ENCODE assay signal across 9 cellular contexts in genomic region chr14:30610719-30611388, GRCh38. TPM values are rescaled to one million over a fixed set of nuclear protein-coding genes. Genes with fewer than 3 reads are reported as not detected.
DNase-seq lines count a peak whose midpoint lies in the region; ATAC-seq, FAIRE-seq and TF ChIP-seq lines count a peak whose summit lies in the region.
"Had no signal": no experiment of that assay in that cellular context is flagged by ENCODE, and none has a peak within 500 bp of the region (broad histone marks: within the 10 kb centered on the region; RNA-seq: fewer than 3 reads in every experiment).

No MANE protein-coding gene starts in this region.

- no peak for TF ChIP-seq EP300 in K562 (IDR thresholded peaks at IDR 0.05; ENCODE audit: low read length)

- TF ChIP-seq CTCF in GM13977 (IDR thresholded peaks at IDR 0.05; ENCODE audit: extremely low read depth, insufficient read depth, missing control alignments) (peak; percentile 28), K562 (IDR thresholded peaks at IDR 0.05 in 2 of 3, conservative IDR thresholded peaks at IDR 0.05 in 1 of 3; ENCODE audit: insufficient read depth in 2 of 3, low read depth in 1 of 3, low read length in 3 of 3) (peak in 2 of 3 experiments; percentile 37 to 58; a peak in 2 of 6 replicates)

- FAIRE-seq in K562 (lab: Jason Lieb, UNC), result no peak

- H3K36me3 ChIP-seq in K562 (ENCODE audit: control insufficient read depth, insufficient read depth, low read length), result peaks cover 58% of the 10 kb centered on the region

- CTCF ChIA-PET in K562 (lab: Yijun Ruan, JAX; ENCODE audit: low intra/inter-chr PET ratio), result interaction anchor here (1.5 kb wide), 1 partner anchor 49 kb away, joined by 3 read pairs; no protein-coding TSS in a partner anchor

- TF ChIP-seq RAD21 in K562 (CRISPR knock-in tag; conservative IDR thresholded peaks at IDR 0.05 in 1 of 2, IDR thresholded peaks at IDR 0.05 in 1 of 2), result peak; percentile 51 to 63; a peak in 3 of 4 replicates

- intact Hi-C loops in K562 (cut with micrococcal nuclease) (loop anchor here (1.0 to 10.0 kb wide), 2 partner anchors 49 to 236 kb away; no protein-coding TSS in a partner anchor), left colon (cut with DNase I, micrococcal nuclease) (no loop called here)

- H2AFZ ChIP-seq in K562 (ENCODE audit: low read depth, low read length), result no peak overlapping the region

- no peaks in the 10 kb centered on the region for H3K79me2 ChIP-seq in K562 (ENCODE audit: control insufficient read depth, insufficient read depth, low read length)

- ATAC-seq in K562 (peak; percentile 88), left colon (peak; percentile 75), GM19455 (IDR thresholded peaks at IDR 0.05; ENCODE audit: unreplicated experiment) (no peak)

- no peaks in the 10 kb centered on the region for H3K9me1 ChIP-seq in K562 (ENCODE audit: control insufficient read depth, insufficient read depth, low read length)

- no peak overlapping the region for H3K9ac ChIP-seq in K562 (ENCODE audit: insufficient read depth in 1 of 2, low read depth in 2 of 2, low read length in 2 of 2)

- TF ChIP-seq POLR2A in K562 (conservative IDR thresholded peaks at IDR 0.05), result no peak

- H3K27ac ChIP-seq in K562 (ENCODE audit: extremely low read depth, low read depth, low read length), result no peak overlapping the region

- no peaks in the 10 kb centered on the region for H3K4me1 ChIP-seq in K562 (replicated peaks in 1 of 2; ENCODE audit: control insufficient read depth in 2 of 2, insufficient read depth in 2 of 2, low read length in 2 of 2)

- no TSS peak for BruUV-seq in K562 (replicated peaks; lab: Mats Ljungman, UMichigan)

- DNase-seq in ACHN (peak; percentile 51), GM13977 (ENCODE audit: low spot score) (no peak), NCI-H2171 treated with DMSO at 0.1 percent for 48 hours (lab: John Stamatoyannopoulos, UW) (peak; percentile 91), K562 (ENCODE audit: extremely low read depth in 1 of 4, low spot score in 3 of 4) (peak in 3 of 4 experiments; percentile 10 to 68 (median 38)), left colon (peak; percentile 57 to 69), SW480 (ENCODE audit: low spot score) (no peak)
- DNase-seq in activated effector memory CD4-positive, alpha-beta T cell treated with anti-CD3 and anti-CD28 coated beads, Interleukin-2, amount 50 U/mL, for 16 hours, result no peak
- DNase-seq: activated naive CD8-positive, alpha-beta T cell treated with anti-CD3 and anti-CD28 coated beads, Interleukin-2, amount 10 ng/mL, durations not matched to agents 7 days and 5 days had no signal

- 43% methylated on average over 6 of the region's 6 CpGs for WGBS in K562 (ENCODE audit: insufficient coverage, low coverage, missing lambda C conversion rate)

- H3K9me3 ChIP-seq in K562 (replicated peaks; ENCODE audit: control insufficient read depth, insufficient read depth, low read depth, low read length), result no peaks in the 10 kb centered on the region

- H3K4me3 ChIP-seq in K562, result no peak overlapping the region

- no peaks in the 10 kb centered on the region for H4K20me1 ChIP-seq in K562 (replicated peaks; ENCODE audit: control insufficient read depth, insufficient read depth, low read length)

- no peaks in the 10 kb centered on the region for H3K27me3 ChIP-seq in K562 (ENCODE audit: control insufficient read depth in 2 of 2, insufficient read depth in 2 of 2, low read length in 2 of 2)

- no peak overlapping the region for H3K4me2 ChIP-seq in K562 (ENCODE audit: insufficient read depth, low read length)

- in situ Hi-C loops in ACHN (cut with HindIII; ENCODE audit: low pct_ligation_motif_present, low pct_unique_long_range_greater_than_20kb, low sequenced_read_pairs) (no loop called here), GM13977 (cut with MboI; ENCODE audit: low pct_unique_long_range_greater_than_20kb, low sequenced_read_pairs, unreplicated experiment) (no loop called here), K562 (cut with MboI) (no loop called here)

- POLR2A ChIA-PET in K562 (lab: Yijun Ruan, JAX), result interaction anchor here (0.8 to 1.6 kb wide), 3 partner anchors 11 to 340 kb away, joined by 3 to 7 read pairs (median 3); partner anchors contain the start of gene SCFD1

TF ChIP-seq in K562, 482 proteins besides CTCF, POLR2A, EP300 and RAD21 (continues in another document):
- TF ChIP-seq ZNF609 (CRISPR knock-in tag; IDR thresholded peaks at IDR 0.05; ENCODE audit: borderline replicate concordance) (no peak), MCM7 (IDR thresholded peaks at IDR 0.05) (no peak), JUN (IDR thresholded peaks at IDR 0.05; ENCODE audit: borderline replicate concordance, low read depth, low read length) (peak; percentile 12; the same call in 1 of the 2 replicates), JUN (CRISPR knock-in tag; IDR thresholded peaks at IDR 0.05; ENCODE audit: borderline replicate concordance) (no peak), FOXA3 (CRISPR knock-in tag; conservative IDR thresholded peaks at IDR 0.05 in 1 of 2, IDR thresholded peaks at IDR 0.05 in 1 of 2) (no peak)

RNA-seq across cellular contexts. Expression of gene SCFD1, which starts 11.3 kb away (rescaled TPM):
- total RNA-seq in K562 (2011; cell fraction: chromatin; rRNA removed; ENCODE audit: low replicate concordance), result 85.0 and 349 TPM in 2 replicates
- 36.5 and 54.1 TPM in 2 replicates for total RNA-seq in K562 (2011; cell fraction: nucleolus; rRNA removed)
- total RNA-seq in K562 (2011; cell fraction: nucleoplasm; rRNA removed), result 106 and 172 TPM in 2 replicates
- total RNA-seq in K562 (2014; rRNA removed) (46.7 and 49.6 TPM in 2 replicates), K562 (2014; rRNA removed; fragmentation: Illumina TruSeq; extraction: Trizol) (94.2 and 96.0 TPM in 2 replicates), K562 (2015; rRNA removed; fragmentation: Illumina TruSeq; extraction: Trizol) (64.0 and 75.2 TPM in 2 replicates), K562 (2021) (54.6 and 56.9 TPM in 2 replicates), left colon (10 to 100 TPM; 77.8 to 79.1 TPM)
- polyA plus RNA-seq in K562 (2011; rRNA removed) (83.5 and 112 TPM in 2 replicates), K562 (2014; fragmentation: Illumina TruSeq; extraction: Trizol) (54.0 and 60.1 TPM in 2 replicates), K562 (2014; fragmentation: Nextera tagmentation; extraction: Ambion mirVana) (10 to 100 TPM; 75.8 to 86.8 TPM), K562 (2014; rRNA removed) (48.9 and 81.3 TPM in 2 replicates)
- polyA plus RNA-seq in K562 (2011; cell fraction: cytosol; rRNA removed), result 17.1 and 34.0 TPM in 2 replicates
- polyA plus RNA-seq in K562 (2011; cell fraction: nucleus; rRNA removed), result 29.6 and 54.3 TPM in 2 replicates
- polyA plus RNA-seq in K562 (2012), result 49.4 and 60.8 TPM in 2 replicates
- 148 and 150 TPM in 2 replicates for polyA minus RNA-seq in K562 (2011; rRNA and poly(A)+ RNA removed)
- polyA minus RNA-seq in K562 (2011; cell fraction: cytosol; rRNA and poly(A)+ RNA removed), result 23.0 and 33.3 TPM in 2 replicates
- polyA minus RNA-seq in K562 (2011; cell fraction: nucleus; rRNA and poly(A)+ RNA removed), result 62.7 and 127 TPM in 2 replicates

RNA-seq across cellular contexts. Expression of gene G2E3, which starts 51.9 kb away (rescaled TPM):
- total RNA-seq in K562 (2011; cell fraction: chromatin; rRNA removed; ENCODE audit: low replicate concordance), result 17.0 and 66.9 TPM in 2 replicates
- total RNA-seq in K562 (2011; cell fraction: nucleolus; rRNA removed), result 10.3 and 14.1 TPM in 2 replicates
- total RNA-seq in K562 (2011; cell fraction: nucleoplasm; rRNA removed), result 27.8 and 43.4 TPM in 2 replicates
- total RNA-seq in K562 (2014; rRNA removed) (9.8 and 10.7 TPM in 2 replicates), K562 (2014; rRNA removed; fragmentation: Illumina TruSeq; extraction: Trizol) (35.4 and 41.0 TPM in 2 replicates), K562 (2015; rRNA removed; fragmentation: Illumina TruSeq; extraction: Trizol) (24.7 and 25.4 TPM in 2 replicates), K562 (2021) (24.2 and 25.8 TPM in 2 replicates), left colon (10 to 100 TPM; 12.9 to 14.2 TPM)
- polyA plus RNA-seq in K562 (2011; rRNA removed) (25.3 and 31.3 TPM in 2 replicates), K562 (2014; fragmentation: Illumina TruSeq; extraction: Trizol) (18.1 and 20.4 TPM in 2 replicates), K562 (2014; fragmentation: Nextera tagmentation; extraction: Ambion mirVana) (10 to 100 TPM; 20.2 to 53.5 TPM), K562 (2014; rRNA removed) (13.6 and 14.7 TPM in 2 replicates)
- 3.2 and 7.3 TPM in 2 replicates for polyA plus RNA-seq in K562 (2011; cell fraction: cytosol; rRNA removed)
- 9.6 and 12.7 TPM in 2 replicates for polyA plus RNA-seq in K562 (2011; cell fraction: nucleus; rRNA removed)
- 12.9 and 13.2 TPM in 2 replicates for polyA plus RNA-seq in K562 (2012)
- polyA minus RNA-seq in K562 (2011; rRNA and poly(A)+ RNA removed), result 49.3 and 50.0 TPM in 2 replicates
- polyA minus RNA-seq in K562 (2011; cell fraction: cytosol; rRNA and poly(A)+ RNA removed), result 17.1 and 23.4 TPM in 2 replicates
- polyA minus RNA-seq in K562 (2011; cell fraction: nucleus; rRNA and poly(A)+ RNA removed), result 16.8 and 33.2 TPM in 2 replicates

Comparison
In these comparisons a context has a peak if more than half of its experiments do, and no peak if none do; other contexts are left out.
1. DNase-seq: peak in ACHN (single experiment), NCI-H2171 treated with DMSO at 0.1 percent for 48 hours (single experiment), K562 (3 of 4) and left colon (2 of 2); none in GM13977 (single experiment), activated effector memory CD4-positive, alpha-beta T cell treated with anti-CD3 and anti-CD28 coated beads, Interleukin-2, amount 50 U/mL, for 16 hours (single experiment) and SW480 (single experiment).